8 cellular contexts compared by ENCODE assay signal in the genomic region with DNA sequence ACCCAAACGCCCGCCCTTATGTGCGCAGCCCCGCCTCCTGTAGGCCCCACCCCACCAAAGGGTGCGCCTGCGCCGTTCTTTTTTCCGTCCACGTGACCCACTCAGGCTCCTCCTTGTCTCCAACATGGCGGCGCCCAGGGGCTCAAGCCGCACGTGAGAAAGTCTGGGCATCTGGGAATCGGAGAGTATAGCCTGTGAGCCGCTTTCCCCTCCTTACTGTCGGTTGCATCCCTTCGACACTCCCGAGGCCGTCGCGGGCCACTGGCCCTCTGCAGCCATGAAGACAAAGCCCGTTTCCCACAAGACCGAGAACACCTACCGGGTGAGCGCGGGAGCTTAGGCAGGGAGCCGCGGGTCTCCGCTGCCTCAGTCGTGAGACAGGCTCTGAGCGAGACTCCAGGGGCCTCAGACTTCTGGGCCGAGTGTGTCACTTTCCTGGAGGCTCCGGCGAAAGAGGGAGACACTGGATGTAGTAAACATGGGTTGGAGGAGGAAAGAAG. TPM values are rescaled to one million over a fixed set of nuclear protein-coding genes. Genes with fewer than 3 reads are reported as not detected.
DNase-seq lines count a peak whose midpoint lies in the region; ATAC-seq, FAIRE-seq and TF ChIP-seq lines count a peak whose summit lies in the region.

Gene UTP20 (plus strand): TSS at position 100 of the 500 bp plus-strand sequence. CDS start 178 bp downstream, at position 278.

- H3K9ac ChIP-seq in HUES64 (ENCODE audit: low read depth, low read length): peak within 1 kb of the TSS; percentile 94
- H3K9ac ChIP-seq in OCI-LY3 (ENCODE audit: low read length): peak within 1 kb of the TSS; percentile 67
- peak within 1 kb of the TSS; percentile 87 for H3K9ac ChIP-seq in endothelial cell of umbilical vein (replicated peaks; ENCODE audit: extremely low read depth, insufficient read depth, low read length)

- no peaks in the 10 kb centered on the region for H4K20me1 ChIP-seq in OCI-LY3 (ENCODE audit: insufficient read depth, low read length)
- no peaks in the 10 kb centered on the region for H4K20me1 ChIP-seq in endothelial cell of umbilical vein (replicated peaks; ENCODE audit: control insufficient read depth, extremely low read depth, insufficient read depth, low read length)

- H3K4me3 ChIP-seq in HUES64 (ENCODE audit: low read length): peak within 1 kb of the TSS; percentile 79
- H3K4me3 ChIP-seq in OCI-LY3 (ENCODE audit: low read length): peak within 1 kb of the TSS; percentile 93
- H3K4me3 ChIP-seq in endothelial cell of umbilical vein (replicated peaks in 1 of 3; ENCODE audit: insufficient read depth in 1 of 3, low read depth in 1 of 3, low read length in 3 of 3): peak within 1 kb of the TSS; percentile 74 to 99 (median 95)

- dilution Hi-C loops in endothelial cell of umbilical vein (cut with MboI; ENCODE audit: extremely low pct_ligation_motif_present, low sequenced_read_pairs): no loop called here

- no peak for FAIRE-seq in D721Med (lab: Jason Lieb, UNC)
- FAIRE-seq in endothelial cell of umbilical vein (lab: Jason Lieb, UNC): peak; percentile 97

- H3K79me2 ChIP-seq in OCI-LY3 (ENCODE audit: low read length): peaks cover 24% of the 10 kb centered on the region
- peaks cover 14% of the 10 kb centered on the region for H3K79me2 ChIP-seq in endothelial cell of umbilical vein (ENCODE audit: control insufficient read depth, insufficient read depth, low read length)

- ATAC-seq in GM21515 (IDR thresholded peaks at IDR 0.05; ENCODE audit: unreplicated experiment): peak; percentile 99

- POLR2A ChIA-PET in endothelial cell of umbilical vein (lab: Charles Lee): interaction anchor here (0.9 kb wide), 1 partner anchor 686 kb away, joined by 3 read pairs; no protein-coding TSS in a partner anchor

- DNase-seq in D721Med (ENCODE audit: insufficient read length, low spot score) (peak; percentile 42), endothelial cell of umbilical vein (ENCODE audit: low read depth, low spot score) (peak; percentile 94), middle frontal gyrus (ENCODE audit: extremely low spot score, low spot score) (peak; percentile 85)
- DNase-seq in activated CD8-positive, alpha-beta memory T cell treated with anti-CD3 and anti-CD28 coated beads, Interleukin-2, amount 50 U/mL, for 4 hours: peak; percentile 93
- DNase-seq in stimulated activated CD8-positive, alpha-beta memory T cell treated with anti-CD3 and anti-CD28 coated beads, Interleukin-2, amount 100 ng/mL, for 1 hour (ENCODE audit: low read depth in 2 of 2): peak; percentile 89 to 92

- CTCF ChIA-PET in endothelial cell of umbilical vein (lab: Charles Lee): interaction anchor here (1.5 to 2.0 kb wide), 2 partner anchors 44 to 453 kb away, joined by 6 to 9 read pairs; no protein-coding TSS in a partner anchor

- H2AFZ ChIP-seq in OCI-LY3 (ENCODE audit: low read depth, low read length) (peak within 1 kb of the TSS; percentile 90), endothelial cell of umbilical vein (ENCODE audit: low read depth, low read length) (peak within 1 kb of the TSS; percentile 99)

- H3K9me3 ChIP-seq in HUES64 (ENCODE audit: insufficient read depth, low read depth, low read length) (no peaks in the 10 kb centered on the region), OCI-LY3 (ENCODE audit: insufficient read depth, low read length) (no peaks in the 10 kb centered on the region), endothelial cell of umbilical vein (replicated peaks; ENCODE audit: control insufficient read depth, insufficient read depth, low read length) (no peaks in the 10 kb centered on the region)

- TF ChIP-seq POLR2A in endothelial cell of umbilical vein (IDR thresholded peaks at IDR 0.05; ENCODE audit: low read depth, low read length): peak; percentile 61

- TF ChIP-seq CTCF in D721Med (IDR thresholded peaks at IDR 0.05; ENCODE audit: insufficient read depth, missing control alignments) (no peak), OCI-LY3 (IDR thresholded peaks at IDR 0.05; ENCODE audit: low read depth, low read length) (no peak), endothelial cell of umbilical vein (IDR thresholded peaks at IDR 0.05; ENCODE audit: extremely low read depth in 1 of 2, insufficient read depth in 1 of 2, low read depth in 1 of 2, low read length in 2 of 2) (no peak)

- H3K27ac ChIP-seq in HUES64 (ENCODE audit: low read depth, low read length) (peak within 1 kb of the TSS; percentile 78), OCI-LY3 (ENCODE audit: low read length) (no peak within 1 kb of the TSS), endothelial cell of umbilical vein (ENCODE audit: insufficient read depth, low read depth, low read length) (peak within 1 kb of the TSS; percentile 59)

- H3K4me2 ChIP-seq in OCI-LY3 (ENCODE audit: low read length) (peak within 1 kb of the TSS; percentile 90), endothelial cell of umbilical vein (ENCODE audit: insufficient read depth, low read length) (peak within 1 kb of the TSS; percentile 98)

- no peaks in the 10 kb centered on the region for H3K9me1 ChIP-seq in endothelial cell of umbilical vein (replicated peaks; ENCODE audit: control insufficient read depth, extremely low read depth, insufficient read depth, low read length)

- H3K27me3 ChIP-seq in HUES64 (ENCODE audit: insufficient read depth, low read length): no peaks in the 10 kb centered on the region
- peaks cover 14% of the 10 kb centered on the region; the same call in 1 of the 2 replicates for H3K27me3 ChIP-seq in OCI-LY3 (ENCODE audit: low read depth, low read length)
- H3K27me3 ChIP-seq in endothelial cell of umbilical vein (ENCODE audit: control insufficient read depth in 2 of 2, insufficient read depth in 2 of 2, low read length in 2 of 2): peaks cover 10 to 11% of the 10 kb centered on the region in 2 experiments

- intact Hi-C loops in endothelial cell of umbilical vein (cut with micrococcal nuclease): loop anchor here (1.0 to 10.0 kb wide), 3 partner anchors 127 to 452 kb away; partner anchors contain the start of gene ARL1

- 0% methylated on average over 34 of the region's 34 CpGs for WGBS in HUES64

- H3K36me3 ChIP-seq in HUES64 (ENCODE audit: insufficient read depth, low read length) (peaks cover 33% of the 10 kb centered on the region), OCI-LY3 (replicated peaks; ENCODE audit: low read depth, low read length) (peaks cover 7% of the 10 kb centered on the region), endothelial cell of umbilical vein (ENCODE audit: control insufficient read depth in 2 of 2, extremely low read depth in 1 of 2, insufficient read depth in 2 of 2, low read length in 2 of 2) (no peaks in the 10 kb centered on the region)

- TSS peak; percentile 55 for BruUV-seq in endothelial cell of umbilical vein (replicated peaks; lab: Mats Ljungman, UMichigan)

- H3K4me1 ChIP-seq in HUES64 (ENCODE audit: insufficient read depth, low read length) (peaks cover 6% of the 10 kb centered on the region; the same call in 1 of the 2 replicates), OCI-LY3 (ENCODE audit: low read length) (peaks cover 6% of the 10 kb centered on the region; the same call in 1 of the 2 replicates), endothelial cell of umbilical vein (ENCODE audit: control insufficient read depth, extremely low read depth, insufficient read depth, low read length) (peaks cover 7% of the 10 kb centered on the region)

TF ChIP-seq in endothelial cell of umbilical vein, 7 proteins besides CTCF, POLR2A, EP300 and RAD21:
- TF ChIP-seq GATA2 (IDR thresholded peaks at IDR 0.05; ENCODE audit: insufficient read depth, insufficient read length, low read depth, low read length) (no peak), POLR2AphosphoS5 (IDR thresholded peaks at IDR 0.05; ENCODE audit: insufficient read depth, low read depth, low read length) (peak; percentile 51)
- TF ChIP-seq, protein P1, sequence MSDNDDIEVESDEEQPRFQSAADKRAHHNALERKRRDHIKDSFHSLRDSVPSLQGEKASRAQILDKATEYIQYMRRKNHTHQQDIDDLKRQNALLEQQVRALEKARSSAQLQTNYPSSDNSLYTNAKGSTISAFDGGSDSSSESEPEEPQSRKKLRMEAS (IDR thresholded peaks at IDR 0.05; ENCODE audit: insufficient read depth, insufficient read length): peak; percentile 99

RNA-seq across cellular contexts. Expression of gene UTP20, which starts in this region (rescaled TPM):
- polyA plus RNA-seq in HUES64 (2013, experiment 1 of 2): 27.8 TPM
- polyA plus RNA-seq in HUES64 (2013, experiment 2 of 2): 19.0 TPM
- 21.5 and 23.1 TPM in 2 replicates for total RNA-seq in endothelial cell of umbilical vein
- 3.4 and 4.6 TPM in 2 replicates for polyA plus RNA-seq in endothelial cell of umbilical vein
- polyA plus RNA-seq in endothelial cell of umbilical vein (2011; cell fraction: cytosol; rRNA removed): 6.2 and 6.7 TPM in 2 replicates
- 11.9 and 16.8 TPM in 2 replicates for polyA plus RNA-seq in endothelial cell of umbilical vein (2011; cell fraction: nucleus; rRNA removed)
- 11.6 and 17.9 TPM in 2 replicates for polyA plus RNA-seq in endothelial cell of umbilical vein (2012)
- polyA minus RNA-seq in endothelial cell of umbilical vein: 18.1 and 21.8 TPM in 2 replicates
- polyA minus RNA-seq in endothelial cell of umbilical vein (2011; cell fraction: cytosol; rRNA and poly(A)+ RNA removed): 16.5 TPM
- 21.7 and 35.0 TPM in 2 replicates for polyA minus RNA-seq in endothelial cell of umbilical vein (2011; cell fraction: nucleus; rRNA and poly(A)+ RNA removed)

Comparison
In these comparisons a context has a peak if more than half of its experiments do, and no peak if none do; other contexts are left out.
1. DNase-seq: peak in every context shown above with its lines; median percentile 94 in endothelial cell of umbilical vein; 93 in activated CD8-positive, alpha-beta memory T cell treated with anti-CD3 and anti-CD28 coated beads, Interleukin-2, amount 50 U/mL, for 4 hours; 90 in stimulated activated CD8-positive, alpha-beta memory T cell treated with anti-CD3 and anti-CD28 coated beads, Interleukin-2, amount 100 ng/mL, for 1 hour; 85 in middle frontal gyrus; 42 in D721Med.